ENCODE assay signal across 1 cellular context in the genomic region with DNA sequence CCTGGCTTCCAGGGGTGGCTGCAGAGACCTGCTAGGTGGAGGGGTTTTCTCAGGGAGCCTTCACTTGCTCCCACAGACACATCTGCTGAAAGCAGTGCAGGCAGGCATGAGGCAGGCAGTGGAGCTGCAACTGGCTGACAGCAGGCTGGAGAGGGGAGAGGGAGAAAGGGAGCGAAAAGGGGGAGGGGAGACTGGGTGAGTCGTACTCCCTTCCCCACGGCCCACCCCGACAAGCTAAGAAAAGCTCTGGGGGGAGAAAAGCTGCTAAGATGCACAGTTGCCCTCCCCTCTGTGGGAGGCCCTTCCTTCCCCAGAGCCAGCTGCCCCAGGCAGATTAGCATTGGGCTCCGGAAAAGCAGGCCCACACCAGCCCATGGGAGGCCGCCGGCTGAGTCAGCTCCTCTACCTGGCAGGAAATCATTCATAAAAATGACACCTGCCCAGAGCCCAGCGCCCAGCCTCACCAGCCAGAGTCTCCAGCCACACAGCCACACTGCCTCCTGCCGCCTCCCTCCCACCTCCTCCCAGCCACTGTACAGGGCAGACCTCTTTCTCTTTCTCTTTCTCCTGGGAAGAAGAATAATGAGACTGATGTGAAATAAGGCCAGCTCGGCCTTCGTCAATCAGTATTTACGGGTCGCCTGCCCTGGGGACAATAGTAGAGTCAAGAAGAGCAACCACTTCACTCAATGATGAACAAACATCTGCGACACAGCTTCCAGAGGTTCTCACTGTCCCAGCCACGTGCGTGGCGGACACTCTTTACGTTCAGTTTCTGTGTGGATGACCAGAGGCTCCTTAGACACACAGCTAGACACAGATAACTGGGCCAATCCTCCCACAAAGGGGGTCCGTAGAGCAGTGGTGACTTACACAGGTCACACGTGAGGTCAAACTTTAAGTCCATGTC.
A peak's percentile ranks its signal among the peaks of the same experiment; 100 is the strongest.
TF ChIP-seq lines count a peak whose summit lies in the region.

No MANE protein-coding gene starts in this region.

TF ChIP-seq in K562, 482 proteins besides CTCF, POLR2A, EP300 and RAD21 (continued from another document and continues in another):
- TF ChIP-seq, protein P1, sequence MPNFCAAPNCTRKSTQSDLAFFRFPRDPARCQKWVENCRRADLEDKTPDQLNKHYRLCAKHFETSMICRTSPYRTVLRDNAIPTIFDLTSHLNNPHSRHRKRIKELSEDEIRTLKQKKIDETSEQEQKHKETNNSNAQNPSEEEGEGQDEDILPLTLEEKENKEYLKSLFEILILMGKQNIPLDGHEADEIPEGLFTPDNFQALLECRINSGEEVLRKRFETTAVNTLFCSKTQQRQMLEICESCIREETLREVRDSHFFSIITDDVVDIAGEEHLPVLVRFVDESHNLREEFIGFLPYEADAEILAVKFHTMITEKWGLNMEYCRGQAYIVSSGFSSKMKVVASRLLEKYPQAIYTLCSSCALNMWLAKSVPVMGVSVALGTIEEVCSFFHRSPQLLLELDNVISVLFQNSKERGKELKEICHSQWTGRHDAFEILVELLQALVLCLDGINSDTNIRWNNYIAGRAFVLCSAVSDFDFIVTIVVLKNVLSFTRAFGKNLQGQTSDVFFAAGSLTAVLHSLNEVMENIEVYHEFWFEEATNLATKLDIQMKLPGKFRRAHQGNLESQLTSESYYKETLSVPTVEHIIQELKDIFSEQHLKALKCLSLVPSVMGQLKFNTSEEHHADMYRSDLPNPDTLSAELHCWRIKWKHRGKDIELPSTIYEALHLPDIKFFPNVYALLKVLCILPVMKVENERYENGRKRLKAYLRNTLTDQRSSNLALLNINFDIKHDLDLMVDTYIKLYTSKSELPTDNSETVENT (CRISPR knock-in tag; IDR thresholded peaks at IDR 0.05) = no peak
- TF ChIP-seq CC2D1A (IDR thresholded peaks at IDR 0.05) (peak; percentile 79; the same call in 1 of the 2 replicates), ATF6 (CRISPR knock-in tag; IDR thresholded peaks at IDR 0.05) (no peak), ZNF589 (CRISPR knock-in tag; IDR thresholded peaks at IDR 0.05; ENCODE audit: low read depth) (0 out of 2 replicates have a peak, but pooled peaks have one; percentile 44), THRA (IDR thresholded peaks at IDR 0.05) (no peak), SMAD2 (IDR thresholded peaks at IDR 0.05; ENCODE audit: low read depth, low read length) (no peak), MBD2 (IDR thresholded peaks at IDR 0.05; ENCODE audit: borderline replicate concordance, low read depth) (peak; percentile 59), GATAD2A (IDR thresholded peaks at IDR 0.05) (no peak), GTF2A2 (tag; IDR thresholded peaks at IDR 0.05) (no peak), ZNF23 (CRISPR knock-in tag; IDR thresholded peaks at IDR 0.05) (no peak), SNRNP70 (optimal IDR thresholded peaks at IDR 0.05; ENCODE audit: low read depth, low read length) (no peak), ILF3 (IDR thresholded peaks at IDR 0.05; ENCODE audit: borderline replicate concordance) (no peak), ZNF644 (tag; IDR thresholded peaks at IDR 0.05; ENCODE audit: low read depth) (no peak), MYBL2 (IDR thresholded peaks at IDR 0.05; ENCODE audit: low read depth) (no peak), MYBL2 (CRISPR knock-in tag; IDR thresholded peaks at IDR 0.05; ENCODE audit: borderline replicate concordance) (no peak), ZNF655 (CRISPR knock-in tag; IDR thresholded peaks at IDR 0.05) (no peak), ZNF717 (CRISPR knock-in tag; IDR thresholded peaks at IDR 0.05) (no peak), CREB5 (CRISPR knock-in tag; IDR thresholded peaks at IDR 0.05) (no peak), ETV1 (tag; conservative IDR thresholded peaks at IDR 0.05; ENCODE audit: low read depth) (peak; percentile 92), HNRNPL (IDR thresholded peaks at IDR 0.05; ENCODE audit: low read depth, low read length) (no peak), DDX20 (tag; IDR thresholded peaks at IDR 0.05; ENCODE audit: low read depth) (no peak), RBM14 (IDR thresholded peaks at IDR 0.05; ENCODE audit: borderline replicate concordance, insufficient read depth, low read depth, low read length) (no peak), FOXA3 (CRISPR knock-in tag; conservative IDR thresholded peaks at IDR 0.05 in 1 of 2, IDR thresholded peaks at IDR 0.05 in 1 of 2) (no peak), MTA1 (IDR thresholded peaks at IDR 0.05; ENCODE audit: borderline replicate concordance) (no peak; the same call in 1 of the 2 replicates), PCBP2 (IDR thresholded peaks at IDR 0.05; ENCODE audit: low read depth, low read length, poor library complexity, severe bottlenecking) (no peak), ZNF586 (CRISPR knock-in tag; conservative IDR thresholded peaks at IDR 0.05) (no peak), KAT2B (IDR thresholded peaks at IDR 0.05; ENCODE audit: low read depth, low read length) (no peak), NUFIP1 (IDR thresholded peaks at IDR 0.05; ENCODE audit: partially characterized antibody) (no peak), SRF (CRISPR knock-in tag; IDR thresholded peaks at IDR 0.05) (no peak), TOE1 (IDR thresholded peaks at IDR 0.05; ENCODE audit: borderline replicate concordance) (peak; percentile 25; the same call in 1 of the 2 replicates), TOE1 (CRISPR knock-in tag; IDR thresholded peaks at IDR 0.05; ENCODE audit: borderline replicate concordance, low read depth) (no peak), ZC3H4 (CRISPR knock-in tag; IDR thresholded peaks at IDR 0.05; ENCODE audit: borderline replicate concordance) (no peak), KLF6 (CRISPR knock-in tag; IDR thresholded peaks at IDR 0.05; ENCODE audit: borderline replicate concordance) (no peak), PHB2 (IDR thresholded peaks at IDR 0.05; ENCODE audit: low read depth) (peak; percentile 56; the same call in 1 of the 2 replicates), MAFF (IDR thresholded peaks at IDR 0.05; ENCODE audit: low read length) (no peak), ZBTB11 (CRISPR knock-in tag; IDR thresholded peaks at IDR 0.05) (no peak), MEF2D (tag; conservative IDR thresholded peaks at IDR 0.05; ENCODE audit: low read depth) (no peak), CEBPB (tag; IDR thresholded peaks at IDR 0.05) (no peak), ZNF3 (CRISPR knock-in tag; IDR thresholded peaks at IDR 0.05) (no peak), CXXC5 (CRISPR knock-in tag; IDR thresholded peaks at IDR 0.05) (peak; percentile 39; the same call in 1 of the 2 replicates), RUNX1 (IDR thresholded peaks at IDR 0.05; ENCODE audit: low read depth) (no peak), FOXO4 (CRISPR knock-in tag; IDR thresholded peaks at IDR 0.05) (no peak), ZNF668 (CRISPR knock-in tag; IDR thresholded peaks at IDR 0.05) (no peak), ZNF224 (CRISPR knock-in tag; IDR thresholded peaks at IDR 0.05) (no peak)
- TF ChIP-seq, protein P2, sequence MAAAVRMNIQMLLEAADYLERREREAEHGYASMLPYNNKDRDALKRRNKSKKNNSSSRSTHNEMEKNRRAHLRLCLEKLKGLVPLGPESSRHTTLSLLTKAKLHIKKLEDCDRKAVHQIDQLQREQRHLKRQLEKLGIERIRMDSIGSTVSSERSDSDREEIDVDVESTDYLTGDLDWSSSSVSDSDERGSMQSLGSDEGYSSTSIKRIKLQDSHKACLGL (CRISPR knock-in tag; IDR thresholded peaks at IDR 0.05; ENCODE audit: borderline replicate concordance, poor library complexity, severe bottlenecking) = no peak
